In the genomic region with DNA sequence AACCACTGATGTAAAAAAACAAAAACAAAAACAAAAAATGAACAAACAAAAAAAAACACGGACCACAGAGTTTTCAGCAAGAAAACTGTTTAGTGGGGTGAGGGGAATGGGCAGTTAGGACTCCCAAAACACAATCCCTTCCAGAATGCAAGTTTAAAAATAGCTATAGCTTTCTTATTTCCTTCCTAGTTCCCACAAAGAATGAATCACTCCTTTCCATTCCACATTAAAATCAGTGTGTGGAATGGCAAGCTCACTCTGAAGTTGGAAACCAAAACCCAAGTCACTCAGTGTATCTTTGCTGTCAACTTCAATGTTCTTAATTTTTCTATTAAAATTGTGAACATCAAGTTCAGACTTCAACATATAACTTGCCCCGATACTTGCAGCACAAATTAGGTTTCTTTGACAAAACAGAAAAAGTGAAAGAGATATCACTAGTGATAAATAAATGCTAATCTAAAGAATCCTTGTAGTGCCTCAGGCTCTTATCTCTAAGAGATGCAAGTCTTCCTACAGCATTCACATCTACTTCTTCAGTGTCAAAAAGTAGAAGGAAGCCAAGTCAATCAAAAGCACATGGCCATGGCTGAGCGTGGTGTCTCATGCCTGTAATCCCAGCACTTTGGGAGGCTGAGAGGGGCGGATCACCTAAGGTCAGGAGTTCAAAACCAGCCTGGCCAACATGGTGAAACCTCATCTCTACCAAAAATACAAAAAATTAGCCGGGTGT, we compare ENCODE assay signal across 10 cellular contexts. TPM values are rescaled to one million over a fixed set of nuclear protein-coding genes. Genes with fewer than 3 reads are reported as not detected.
DNase-seq lines count a peak whose midpoint lies in the region; ATAC-seq and TF ChIP-seq lines count a peak whose summit lies in the region.
"Had no signal": no experiment of that assay in that cellular context is flagged by ENCODE, and none has a peak within 500 bp of the region (broad histone marks: within the 10 kb centered on the region; RNA-seq: fewer than 3 reads in every experiment).

No MANE protein-coding gene starts in this region.

- H3K9me3 ChIP-seq in left ventricle myocardium inferior (replicated peaks) (no peaks in the 10 kb centered on the region), aorta (ENCODE audit: control insufficient read depth, low read length) (no peaks in the 10 kb centered on the region), Peyer's patch (no peaks in the 10 kb centered on the region)
- H3K9me3 ChIP-seq: adrenal gland had no signal

- H3K4me3 ChIP-seq in left ventricle myocardium inferior = no peak overlapping the region
- H3K4me3 ChIP-seq in astrocyte of the spinal cord (ENCODE audit: low read depth, low read length) = no peak overlapping the region
- H3K4me3 ChIP-seq in aorta (ENCODE audit: low read length in 2 of 2) = peak overlapping the region in 1 of 2 donors; percentile 26
- no peak overlapping the region for H3K4me3 ChIP-seq in Peyer's patch
- H3K4me3 ChIP-seq: adrenal gland had no signal

- TF ChIP-seq CTCF in left ventricle myocardium inferior (IDR thresholded peaks at IDR 0.05; ENCODE audit: borderline replicate concordance) = no peak
- TF ChIP-seq CTCF in astrocyte of the spinal cord (IDR thresholded peaks at IDR 0.05; ENCODE audit: low read depth, low read length) = no peak
- no peak for TF ChIP-seq CTCF in Peyer's patch (IDR thresholded peaks at IDR 0.05)

- intact Hi-C loops in left ventricle myocardium inferior (cut with micrococcal nuclease) = loop anchor here (10.0 kb wide), 1 partner anchor 67 kb away; no protein-coding TSS in a partner anchor
- intact Hi-C loops in cardiac septum (cut with DNase I) = no loop called here
- intact Hi-C loops in aorta (cut with DNase I) = loop anchor here (5.0 kb wide), 2 partner anchors 50 to 240 kb away; partner anchors contain the start of gene AXDND1 (in 1 of the 2)

- TF ChIP-seq POLR2A in Peyer's patch (IDR thresholded peaks at IDR 0.05) = no peak

- H3K36me3 ChIP-seq in left ventricle myocardium inferior (peaks cover 23% of the 10 kb centered on the region), aorta (ENCODE audit: control insufficient read depth in 1 of 2, insufficient read depth in 2 of 2, low read length in 1 of 2) (no peaks in the 10 kb centered on the region), Peyer's patch (peaks cover 0 to 5% (median 0%) of the 10 kb centered on the region in 3 donors)
- H3K36me3 ChIP-seq: adrenal gland had no signal

- no peaks in the 10 kb centered on the region for H3K27me3 ChIP-seq in left ventricle myocardium inferior (ENCODE audit: low read depth)
- H3K27me3 ChIP-seq in aorta (ENCODE audit: control insufficient read depth in 1 of 2, insufficient read depth in 2 of 2, low read length in 1 of 2) = no peaks in the 10 kb centered on the region
- H3K27me3 ChIP-seq in Peyer's patch = no peaks in the 10 kb centered on the region
- H3K27me3 ChIP-seq: adrenal gland had no signal

- DNase-seq in left ventricle myocardium inferior (no peak), cardiac septum (ENCODE audit: low spot score) (no peak), astrocyte of the spinal cord (ENCODE audit: low read depth, low spot score) (peak; percentile 71), kidney tubule cell (ENCODE audit: low spot score) (peak; percentile 59), aorta (no peak), NCI-H1417 (lab: John Stamatoyannopoulos, UW) (no peak), Peyer's patch (no peak), NCI-H1105 (lab: John Stamatoyannopoulos, UW) (no peak)
- DNase-seq: adrenal gland, NCI-H2171 treated with DMSO at 0.1 percent for 48 hours had no signal

- H3K27ac ChIP-seq in left ventricle myocardium inferior (replicated peaks) = peak overlapping the region; percentile 21
- peak overlapping the region; percentile 57 to 76 for H3K27ac ChIP-seq in aorta (ENCODE audit: low read depth in 1 of 2, low read length in 2 of 2)
- no peak overlapping the region for H3K27ac ChIP-seq in Peyer's patch
- H3K27ac ChIP-seq: adrenal gland had no signal

- in situ Hi-C loops in astrocyte of the spinal cord (cut with HindIII; ENCODE audit: low sequenced_read_pairs) = no loop called here

- 56% methylated on average over 5 of the region's 5 CpGs for WGBS in aorta, 2 donors

- peaks cover 21% of the 10 kb centered on the region for H3K4me1 ChIP-seq in left ventricle myocardium inferior
- peaks cover 2% of the 10 kb centered on the region in 2 donors for H3K4me1 ChIP-seq in aorta (ENCODE audit: control insufficient read depth in 1 of 2, insufficient read depth in 2 of 2, low read length in 2 of 2)
- peaks cover 0 to 10% (median 0%) of the 10 kb centered on the region in 4 donors for H3K4me1 ChIP-seq in Peyer's patch

- no peak for ATAC-seq in aorta (ENCODE audit: low FRiP score)

RNA-seq across cellular contexts. Expression of gene TOR3A, which starts 45.5 kb away (rescaled TPM):
- total RNA-seq in left ventricle myocardium inferior = 9.6 TPM
- total RNA-seq in cardiac septum = 8.7 TPM
- total RNA-seq in aorta = 10 to 100 TPM; 13.9 to 18.5 TPM
- 10 to 100 TPM in 1 of 2 donors, 1 to 10 TPM in 1; 7.3 to 23.4 TPM for polyA plus RNA-seq in aorta
- total RNA-seq in Peyer's patch = 10 to 100 TPM; 19.2 to 42.9 (median 33.9) TPM

Comparison
In these comparisons a context has a peak if more than half of its experiments do, and no peak if none do; other contexts are left out.
1. DNase-seq: peak in astrocyte of the spinal cord (single experiment) and kidney tubule cell (single experiment); none in left ventricle myocardium inferior (single experiment), cardiac septum (single experiment), aorta (0 of 2), NCI-H1417 (0 of 3), Peyer's patch (0 of 3) and NCI-H1105 (single experiment).
2. H3K27ac ChIP-seq: peak in left ventricle myocardium inferior (single experiment) and aorta (2 of 2); none in Peyer's patch (0 of 4).